ENCODE assay signal across 1 cellular context in genomic region chr12:122836027-122836921, GRCh38.
TF ChIP-seq lines count a peak whose summit lies in the region.

No MANE protein-coding gene starts in this region.

TF ChIP-seq in H1, 55 proteins besides CTCF, POLR2A, EP300 and RAD21 (continued from another document):
- no peak for TF ChIP-seq RXRA (IDR thresholded peaks at IDR 0.05; ENCODE audit: insufficient read depth, low read depth, low read length)
- TF ChIP-seq SP1 (IDR thresholded peaks at IDR 0.05; ENCODE audit: low read depth, low read length) = no peak
- TF ChIP-seq HDAC6 (IDR thresholded peaks at IDR 0.05; ENCODE audit: low read depth, low read length) = no peak
- TF ChIP-seq KDM1A (IDR thresholded peaks at IDR 0.05; ENCODE audit: borderline replicate concordance, low read length) = no peak
- no peak for TF ChIP-seq CHD2 (IDR thresholded peaks at IDR 0.05; ENCODE audit: low read length)
- TF ChIP-seq POLR2AphosphoS5 (IDR thresholded peaks at IDR 0.05; ENCODE audit: low read depth, low read length) = no peak
- no peak for TF ChIP-seq RBBP5 (IDR thresholded peaks at IDR 0.05; ENCODE audit: borderline replicate concordance, low read depth, low read length)
- no peak for TF ChIP-seq CTBP2 (IDR thresholded peaks at IDR 0.05; ENCODE audit: borderline replicate concordance, insufficient read depth, insufficient read length, low read length)
- TF ChIP-seq CBX8 (IDR thresholded peaks at IDR 0.05; ENCODE audit: borderline replicate concordance, low read depth, low read length) = no peak
- no peak for TF ChIP-seq TBP (IDR thresholded peaks at IDR 0.05; ENCODE audit: low read depth, low read length)
- TF ChIP-seq SIX5 (IDR thresholded peaks at IDR 0.05; ENCODE audit: low read depth, low read length) = no peak
- no peak for TF ChIP-seq E2F6 (IDR thresholded peaks at IDR 0.05)
- no peak for TF ChIP-seq JUN (IDR thresholded peaks at IDR 0.05; ENCODE audit: low read depth, low read length)
- TF ChIP-seq KDM4A (IDR thresholded peaks at IDR 0.05; ENCODE audit: low read depth, low read length, severe bottlenecking) = peak; percentile 40
- TF ChIP-seq RNF2 (IDR thresholded peaks at IDR 0.05; ENCODE audit: borderline replicate concordance, low read depth, low read length, missing control alignments, poor library complexity, severe bottlenecking) = no peak
- no peak for TF ChIP-seq TAF7 (optimal IDR thresholded peaks at IDR 0.05; ENCODE audit: borderline replicate concordance, low read depth, low read length)
- TF ChIP-seq POU5F1 (IDR thresholded peaks at IDR 0.05; ENCODE audit: low read depth, low read length) = no peak
- TF ChIP-seq RFX5 (IDR thresholded peaks at IDR 0.05; ENCODE audit: borderline replicate concordance, low read depth, low read length) = no peak
- TF ChIP-seq NANOG (IDR thresholded peaks at IDR 0.05; ENCODE audit: insufficient read depth, low read depth, low read length, poor library complexity, severe bottlenecking) = no peak
- TF ChIP-seq HDAC2 (IDR thresholded peaks at IDR 0.05; ENCODE audit: borderline replicate concordance in 1 of 2, low read depth in 2 of 2, low read length in 2 of 2) = no peak
- no peak for TF ChIP-seq SAP30 (IDR thresholded peaks at IDR 0.05; ENCODE audit: insufficient read depth, insufficient replicate concordance, low read length)
- TF ChIP-seq CHD1 (IDR thresholded peaks at IDR 0.05; ENCODE audit: low read depth, low read length) = no peak
- no peak for TF ChIP-seq TAF1 (IDR thresholded peaks at IDR 0.05; ENCODE audit: low read depth, low read length)
- TF ChIP-seq TCF12 (IDR thresholded peaks at IDR 0.05; ENCODE audit: low read depth, low read length) = no peak
- no peak for TF ChIP-seq BRCA1 (IDR thresholded peaks at IDR 0.05; ENCODE audit: low read depth, low read length)
- TF ChIP-seq GTF2F1 (IDR thresholded peaks at IDR 0.05; ENCODE audit: borderline replicate concordance, low read depth, low read length) = no peak
- TF ChIP-seq SIRT6 (IDR thresholded peaks at IDR 0.05; ENCODE audit: low read length) = no peak
- peak; percentile 45; the same call in 1 of the 2 replicates for TF ChIP-seq EGR1 (IDR thresholded peaks at IDR 0.05; ENCODE audit: borderline replicate concordance, low read depth, low read length)
- no peak for TF ChIP-seq TEAD4 (IDR thresholded peaks at IDR 0.05; ENCODE audit: low read depth, low read length)
TF ChIP-seq in H1: peak in this region for 4.
